Comparison of ENCODE assay signal across 18 cellular contexts in genomic region chr4:178306565-178306964, GRCh38.
DNase-seq lines count a peak whose midpoint lies in the region; ATAC-seq and TF ChIP-seq lines count a peak whose summit lies in the region.
"Had no signal": no experiment of that assay in that cellular context is flagged by ENCODE, and none has a peak within 500 bp of the region (broad histone marks: within the 10 kb centered on the region; RNA-seq: fewer than 3 reads in every experiment).

No MANE protein-coding gene starts in this region.

- H3K4me1 ChIP-seq in cardiac muscle cell (ENCODE audit: low read depth) (peaks cover 9% of the 10 kb centered on the region), upper lobe of left lung (no peaks in the 10 kb centered on the region), adrenal gland (replicated peaks in 1 of 2) (no peaks in the 10 kb centered on the region)
- H3K4me1 ChIP-seq: psoas muscle had no signal

- H3K36me3 ChIP-seq in cardiac muscle cell: no peaks in the 10 kb centered on the region
- no peaks in the 10 kb centered on the region for H3K36me3 ChIP-seq in upper lobe of left lung
- no peaks in the 10 kb centered on the region for H3K36me3 ChIP-seq in adrenal gland (replicated peaks in 1 of 2)
- H3K36me3 ChIP-seq: BLaER1 treated with 17β-estradiol and CSF1 and Interleukin-3, amounts not matched to agents 10 nM and 100 nM had no signal

- no peak overlapping the region for H3K4me3 ChIP-seq in cardiac muscle cell
- no peak overlapping the region for H3K4me3 ChIP-seq in astrocyte of the spinal cord (ENCODE audit: low read depth, low read length)
- no peak overlapping the region for H3K4me3 ChIP-seq in upper lobe of left lung
- H3K4me3 ChIP-seq in adrenal gland: no peak overlapping the region
- H3K4me3 ChIP-seq: BLaER1 treated with 17β-estradiol and CSF1 and Interleukin-3, amounts not matched to agents 10 nM and 100 nM; psoas muscle had no signal

- CTCF ChIA-PET in CD4-positive, alpha-beta T cell (lab: Charles Lee): no interaction called here

- H3K27ac Mint-ChIP-seq in CD4-positive, alpha-beta T cell: no peak overlapping the region

- in situ Hi-C loops in astrocyte of the spinal cord (cut with HindIII; ENCODE audit: low sequenced_read_pairs): no loop called here

- TF ChIP-seq CTCF in cardiac muscle cell (IDR thresholded peaks at IDR 0.05; ENCODE audit: low read depth, low read length) (no peak), astrocyte of the spinal cord (IDR thresholded peaks at IDR 0.05; ENCODE audit: low read depth, low read length) (no peak), upper lobe of left lung (IDR thresholded peaks at IDR 0.05) (no peak), adrenal gland (IDR thresholded peaks at IDR 0.05) (no peak)
- TF ChIP-seq CTCF in CD4-positive, alpha-beta T cell (IDR thresholded peaks at IDR 0.05): no peak

- no peaks in the 10 kb centered on the region for H3K9me3 Mint-ChIP-seq in CD4-positive, alpha-beta T cell

- H3K36me3 Mint-ChIP-seq in CD4-positive, alpha-beta T cell (ENCODE audit: low read depth): no peaks in the 10 kb centered on the region

- TF ChIP-seq EP300 in upper lobe of left lung (IDR thresholded peaks at IDR 0.05): no peak

- H3K27me3 ChIP-seq in cardiac muscle cell: no peaks in the 10 kb centered on the region
- H3K27me3 ChIP-seq in CD4-positive, alpha-beta T cell (ENCODE audit: control insufficient read depth, insufficient read depth, low read length): no peaks in the 10 kb centered on the region
- no peaks in the 10 kb centered on the region for H3K27me3 ChIP-seq in upper lobe of left lung
- no peaks in the 10 kb centered on the region for H3K27me3 ChIP-seq in adrenal gland
- H3K27me3 ChIP-seq: BLaER1 treated with 17β-estradiol and CSF1 and Interleukin-3, amounts not matched to agents 10 nM and 100 nM had no signal

- H3K27ac ChIP-seq in cardiac muscle cell: peak overlapping the region; percentile 33
- H3K27ac ChIP-seq in CD4-positive, alpha-beta T cell (ENCODE audit: low read depth, low read length): no peak overlapping the region
- no peak overlapping the region for H3K27ac ChIP-seq in upper lobe of left lung
- no peak overlapping the region for H3K27ac ChIP-seq in adrenal gland
- H3K27ac ChIP-seq: BLaER1 treated with 17β-estradiol and CSF1 and Interleukin-3, amounts not matched to agents 10 nM and 100 nM; psoas muscle; RWPE1 had no signal

- intact Hi-C loops in Right ventricle myocardium superior (cut with DNase I) (no loop called here), adrenal gland (cut with DNase I) (no loop called here)
- intact Hi-C loops in CD4-positive, alpha-beta T cell (cut with DNase I, micrococcal nuclease): no loop called here

- H3K9me3 ChIP-seq in cardiac muscle cell (ENCODE audit: low read depth) (no peaks in the 10 kb centered on the region), upper lobe of left lung (no peaks in the 10 kb centered on the region), adrenal gland (replicated peaks in 1 of 3) (no peaks in the 10 kb centered on the region)
- no peaks in the 10 kb centered on the region for H3K9me3 ChIP-seq in CD4-positive, alpha-beta T cell (ENCODE audit: control insufficient read depth, low read length)
- H3K9me3 ChIP-seq: BLaER1 treated with 17β-estradiol and CSF1 and Interleukin-3, amounts not matched to agents 10 nM and 100 nM; psoas muscle had no signal

- peak in 1 of 2 donors; percentile 37 for DNase-seq in cardiac muscle cell (ENCODE audit: low read depth in 1 of 2, low spot score in 1 of 2)
- DNase-seq in Right ventricle myocardium superior: no peak
- peak; percentile 30 for DNase-seq in astrocyte of the spinal cord (ENCODE audit: low read depth, low spot score)
- DNase-seq in iris pigment epithelial cell (ENCODE audit: low read depth): peak; percentile 6
- no peak for DNase-seq in CD4-positive, alpha-beta T cell
- no peak for DNase-seq in AG08396 (ENCODE audit: low spot score)
- DNase-seq in upper lobe of left lung: no peak
- DNase-seq in adrenal gland: no peak
- DNase-seq: 8988T; activated CD4-positive, alpha-beta T cell treated with anti-CD3 and anti-CD28 coated beads for 4 hours; activated effector memory CD4-positive, alpha-beta T cell treated with Interleukin-2 at 50 U/mL for 16 hours; effector CD4-positive, alpha-beta T cell; NCI-H2107; NCI-H524; psoas muscle; stimulated activated CD8-positive, alpha-beta memory T cell treated with anti-CD3 and anti-CD28 coated beads, Interleukin-4, amount 100 ng/mL, for 48 hours had no signal

- no peak for TF ChIP-seq POLR2A in upper lobe of left lung (IDR thresholded peaks at IDR 0.05)
- no peak for TF ChIP-seq POLR2A in adrenal gland (IDR thresholded peaks at IDR 0.05)

- no peak for ATAC-seq in Right ventricle myocardium superior (ENCODE audit: poor library complexity)
- ATAC-seq in CD4-positive, alpha-beta T cell (ENCODE audit: poor library complexity): no peak
- ATAC-seq in upper lobe of left lung (ENCODE audit: low FRiP score in 2 of 2): no peak
- ATAC-seq: psoas muscle had no signal

- 61 to 63% methylated on average over 3 of the region's 3 CpGs for WGBS in upper lobe of left lung, 2 donors
- 41 to 51% (median 48%) methylated on average over 3 of the region's 3 CpGs for WGBS in adrenal gland, 4 donors

- no peaks in the 10 kb centered on the region for H3K4me1 Mint-ChIP-seq in CD4-positive, alpha-beta T cell (ENCODE audit: low read depth)

- H3K27me3 Mint-ChIP-seq in CD4-positive, alpha-beta T cell: no peaks in the 10 kb centered on the region

- no peak overlapping the region for H3K4me3 Mint-ChIP-seq in CD4-positive, alpha-beta T cell

- POLR2A ChIA-PET in CD4-positive, alpha-beta T cell (lab: Charles Lee): no interaction called here

Comparison
In these comparisons a context has a peak if more than half of its experiments do, and no peak if none do; other contexts are left out.
1. DNase-seq: peak in astrocyte of the spinal cord (single experiment) and iris pigment epithelial cell (single experiment); none in Right ventricle myocardium superior (single experiment), CD4-positive, alpha-beta T cell (0 of 10), AG08396 (single experiment), upper lobe of left lung (0 of 2) and adrenal gland (0 of 7).